8 cellular contexts compared by ENCODE assay signal in the genomic region with DNA sequence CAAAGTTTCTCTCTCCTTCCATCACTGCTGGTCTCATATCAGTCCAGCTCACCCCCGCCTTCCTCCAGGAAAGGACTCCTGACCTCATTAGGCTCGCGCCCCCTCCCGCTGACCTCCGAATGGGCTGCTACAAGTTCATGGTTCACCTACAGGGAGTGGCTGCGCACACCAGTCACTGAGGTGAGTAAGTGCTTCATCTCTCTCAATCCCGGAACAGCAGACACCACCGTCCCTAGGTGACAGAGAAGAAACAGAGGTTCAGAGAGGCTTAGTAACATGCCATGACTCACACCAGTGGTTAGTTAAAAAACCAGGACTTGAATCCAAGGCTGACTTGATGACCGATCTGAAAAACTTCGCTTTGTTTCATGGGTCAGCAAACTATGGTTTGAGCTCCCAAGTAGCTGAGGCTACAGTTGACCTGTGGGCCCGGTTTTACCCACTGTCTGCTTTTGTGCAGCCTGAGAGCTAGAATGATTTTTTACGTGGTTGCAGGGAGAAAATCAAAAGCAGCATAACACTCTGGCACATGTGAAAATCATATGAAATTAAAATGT. TPM values are rescaled to one million over a fixed set of nuclear protein-coding genes. Genes with fewer than 3 reads are reported as not detected.
DNase-seq lines count a peak whose midpoint lies in the region; ATAC-seq and TF ChIP-seq lines count a peak whose summit lies in the region.

No MANE protein-coding gene starts in this region.

- H3K9ac ChIP-seq in HUES6 (ENCODE audit: low read length), result peak overlapping the region; percentile 24
- no peak overlapping the region for H3K9ac ChIP-seq in fibroblast of lung (ENCODE audit: insufficient read depth, low read length)

- no peaks in the 10 kb centered on the region for H3K27me3 ChIP-seq in HUES6 (ENCODE audit: control insufficient read depth, insufficient read depth, low read length)
- no peaks in the 10 kb centered on the region for H3K27me3 ChIP-seq in fibroblast of lung (ENCODE audit: control insufficient read depth, insufficient read depth, low read length)

- intact Hi-C loops in head of caudate nucleus (cut with DNase I), result no loop called here

- no peaks in the 10 kb centered on the region for H3K79me2 ChIP-seq in fibroblast of lung (ENCODE audit: control insufficient read depth, insufficient read depth, low read length)

- H4K20me1 ChIP-seq in fibroblast of lung (ENCODE audit: control insufficient read depth, extremely low read depth, insufficient read depth, low read length), result no peaks in the 10 kb centered on the region

- no peaks in the 10 kb centered on the region for H3K9me3 ChIP-seq in HUES6 (ENCODE audit: control insufficient read depth, insufficient read depth, low read depth, low read length)
- no peaks in the 10 kb centered on the region for H3K9me3 ChIP-seq in fibroblast of lung (ENCODE audit: control insufficient read depth, insufficient read depth, low read depth, low read length)

- no peak overlapping the region for H2AFZ ChIP-seq in fibroblast of lung (ENCODE audit: low read length)

- H3K4me3 ChIP-seq in HUES6 (ENCODE audit: low read depth, low read length) (no peak overlapping the region), fibroblast of lung (replicated peaks in 1 of 4; ENCODE audit: control extremely low read depth in 1 of 4, insufficient read depth in 1 of 4, low read depth in 3 of 4, low read length in 4 of 4) (no peak overlapping the region)

- ATAC-seq in GM18511 (IDR thresholded peaks at IDR 0.05; ENCODE audit: unreplicated experiment), result no peak
- ATAC-seq in GM19035 (IDR thresholded peaks at IDR 0.05; ENCODE audit: unreplicated experiment), result no peak

- H3K4me1 ChIP-seq in HUES6 (ENCODE audit: control insufficient read depth, insufficient read depth, low read length) (peaks cover 67% of the 10 kb centered on the region), fibroblast of lung (ENCODE audit: control insufficient read depth, extremely low read depth, insufficient read depth, low read length) (peaks cover 4% of the 10 kb centered on the region)

- TF ChIP-seq CTCF in fibroblast of lung (conservative IDR thresholded peaks at IDR 0.05 in 1 of 2, IDR thresholded peaks at IDR 0.05 in 1 of 2; ENCODE audit: low read depth in 1 of 2, low read length in 2 of 2), result no peak

- peak; percentile 61 to 72 for DNase-seq in activated CD4-positive, alpha-beta T cell treated with anti-CD3 and anti-CD28 coated beads, Interleukin-2, amount 50 U/mL, for 48 hours
- peak; percentile 37 to 95 for DNase-seq in fibroblast of lung (ENCODE audit: low read depth in 2 of 2)
- DNase-seq in stimulated activated CD4-positive, alpha-beta T cell treated with anti-CD3 and anti-CD28 coated beads, Interleukin-4, amount 100 ng/mL, for 4 hours, result peak; percentile 32 to 64
- DNase-seq in head of caudate nucleus, result no peak
- DNase-seq in SK-N-DZ (ENCODE audit: low spot score), result no peak

- no peaks in the 10 kb centered on the region for H3K36me3 ChIP-seq in HUES6 (ENCODE audit: control insufficient read depth, insufficient read depth, low read length)
- no peaks in the 10 kb centered on the region for H3K36me3 ChIP-seq in fibroblast of lung (ENCODE audit: control insufficient read depth, insufficient read depth, low read length)

- H3K4me2 ChIP-seq in fibroblast of lung (ENCODE audit: extremely low read depth, insufficient read depth, low read length), result no peak overlapping the region

- peak overlapping the region; percentile 27; the same call in 1 of the 2 replicates for H3K27ac ChIP-seq in HUES6 (ENCODE audit: low read depth, low read length)
- H3K27ac ChIP-seq in fibroblast of lung (ENCODE audit: insufficient read depth, low read length), result no peak overlapping the region

RNA-seq across cellular contexts. Expression of a gene that starts 42.0 kb away (rescaled TPM):
- 11.6 and 16.7 TPM in 2 replicates for total RNA-seq in fibroblast of lung
- 26.7 and 29.6 TPM in 2 replicates for polyA plus RNA-seq in fibroblast of lung
- 84.1 and 85.5 TPM in 2 replicates for polyA plus RNA-seq in fibroblast of lung (2012)
- 6.7 and 10.0 TPM in 2 replicates for polyA minus RNA-seq in fibroblast of lung (ENCODE audit: low replicate concordance)
- polyA plus RNA-seq in SK-N-DZ (2014; cell fraction: cytosol; rRNA removed), result 6.8 and 7.1 TPM in 2 replicates
- polyA plus RNA-seq in SK-N-DZ (2014; cell fraction: nucleus; rRNA removed), result 4.0 and 4.1 TPM in 2 replicates

Comparison
In these comparisons a context has a peak if more than half of its experiments do, and no peak if none do; other contexts are left out.
1. DNase-seq: peak in activated CD4-positive, alpha-beta T cell treated with anti-CD3 and anti-CD28 coated beads, Interleukin-2, amount 50 U/mL, for 48 hours (2 of 2), fibroblast of lung (2 of 2) and stimulated activated CD4-positive, alpha-beta T cell treated with anti-CD3 and anti-CD28 coated beads, Interleukin-4, amount 100 ng/mL, for 4 hours (2 of 2); none in head of caudate nucleus (0 of 42) and SK-N-DZ (single experiment).